Comparison of ENCODE assay signal across 11 cellular contexts in genomic region chr6:153780011-153780410, GRCh38.
"Had no signal": no experiment of that assay in that cellular context is flagged by ENCODE, and none has a peak within 500 bp of the region (broad histone marks: within the 10 kb centered on the region; RNA-seq: fewer than 3 reads in every experiment).

No MANE protein-coding gene starts in this region.

- H3K4me3 Mint-ChIP-seq: GM23338, H9, HFFc6 had no signal

- H3K4me1 Mint-ChIP-seq: GM23338, H9 had no signal

- DNase-seq: GM23248, GOT3, H7, H9, HCEC 1CT, HFFc6 had no signal

- H3K4me2 ChIP-seq: GM23338 had no signal

- H3K4me3 ChIP-seq: GM23248, GM23338, HAP-1 had no signal

- H3K4me1 ChIP-seq: HAP-1 had no signal

- H2AFZ ChIP-seq: GM23248, GM23338 had no signal

- FAIRE-seq: H1, H54 had no signal

- H3K27ac ChIP-seq: GM23248 had no signal

- H3K36me3 ChIP-seq: HAP-1 had no signal

- H3K9ac ChIP-seq: GM23248 had no signal

- H3K27ac Mint-ChIP-seq: GM23338, HFFc6 had no signal

- ATAC-seq: GM23338, HCT116 had no signal

- H3K9me3 ChIP-seq: HAP-1 had no signal
